Comparison of ENCODE assay signal across 23 cellular contexts in the genomic region with DNA sequence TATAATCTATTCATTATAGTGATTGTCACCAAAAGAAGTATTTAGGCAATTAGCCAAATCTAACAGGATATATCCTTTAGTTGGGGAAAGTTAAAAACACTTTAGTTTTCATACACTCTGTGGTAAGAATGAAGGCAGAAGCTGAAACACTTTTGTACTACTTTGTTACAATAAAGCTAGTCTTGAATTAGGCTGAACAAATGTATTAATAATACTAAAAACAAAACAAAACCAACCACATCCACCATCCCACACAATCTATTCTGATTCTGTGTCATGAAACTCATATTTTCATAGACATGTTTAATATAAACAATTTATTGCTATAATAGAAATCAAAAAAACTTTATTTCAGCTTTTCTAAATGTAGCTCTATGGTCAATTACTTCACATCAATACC.
DNase-seq lines count a peak whose midpoint lies in the region; ATAC-seq, FAIRE-seq and TF ChIP-seq lines count a peak whose summit lies in the region.
"Had no signal": no experiment of that assay in that cellular context is flagged by ENCODE, and none has a peak within 500 bp of the region (broad histone marks: within the 10 kb centered on the region; RNA-seq: fewer than 3 reads in every experiment).

No MANE protein-coding gene starts in this region.

- TF ChIP-seq POLR2A in thyroid gland (IDR thresholded peaks at IDR 0.05) = no peak

- peaks cover 49% of the 10 kb centered on the region for H3K4me1 ChIP-seq in OCI-LY3 (ENCODE audit: low read length)
- no peaks in the 10 kb centered on the region for H3K4me1 ChIP-seq in thyroid gland
- H3K4me1 ChIP-seq: SJCRH30 had no signal

- ATAC-seq in HG02678 (IDR thresholded peaks at IDR 0.05; ENCODE audit: unreplicated experiment) = peak; percentile 24
- ATAC-seq: PC-3, SK-N-SH treated with all-trans-retinoic acid at 6 μM for 48 hours had no signal

- DNase-seq in frontal cortex (ENCODE audit: low spot score in 2 of 2) = no peak
- DNase-seq in D341Med (ENCODE audit: low spot score) = no peak
- no peak for DNase-seq in SIG-M5 (lab: John Stamatoyannopoulos, UW)
- no peak for DNase-seq in NCI-H146 treated with DMSO at 0.1 percent for 48 hours (lab: John Stamatoyannopoulos, UW; ENCODE audit: unreplicated experiment)
- no peak for DNase-seq in thyroid gland
- DNase-seq: C1 segment of cervical spinal cord; CD4-positive, alpha-beta memory T cell; COR-L47; GDM1; IMR-90; KG1; NCI-H1048; NCI-H187 treated with DMSO at 0.1 percent for 48 hours; NCI-H446; NCI-H524 treated with DMSO at 0.1 percent for 48 hours; NCI-H774; PC-3; SJCRH30 had no signal

- peak overlapping the region; percentile 47 for H3K27ac ChIP-seq in OCI-LY3 (ENCODE audit: low read length)
- H3K27ac ChIP-seq in thyroid gland = no peak overlapping the region
- H3K27ac ChIP-seq: SJCRH30 had no signal

- H3K27me3 ChIP-seq in OCI-LY3 (ENCODE audit: low read depth, low read length) (no peaks in the 10 kb centered on the region), thyroid gland (no peaks in the 10 kb centered on the region)
- H3K27me3 ChIP-seq: SJCRH30 had no signal

- H3K9me3 ChIP-seq in OCI-LY3 (ENCODE audit: insufficient read depth, low read length) (no peaks in the 10 kb centered on the region), thyroid gland (no peaks in the 10 kb centered on the region)
- H3K9me3 ChIP-seq: SJCRH30 had no signal

- no peaks in the 10 kb centered on the region for H3K79me2 ChIP-seq in OCI-LY3 (ENCODE audit: low read length)

- no peak overlapping the region for H2AFZ ChIP-seq in OCI-LY3 (ENCODE audit: low read depth, low read length)

- no peak overlapping the region for H3K9ac ChIP-seq in OCI-LY3 (ENCODE audit: low read length)

- intact Hi-C loops in thyroid gland (cut with DNase I) = no loop called here

- peaks cover 6% of the 10 kb centered on the region for H3K36me3 ChIP-seq in OCI-LY3 (replicated peaks; ENCODE audit: low read depth, low read length)
- no peaks in the 10 kb centered on the region for H3K36me3 ChIP-seq in thyroid gland

- TF ChIP-seq CTCF in OCI-LY3 (IDR thresholded peaks at IDR 0.05; ENCODE audit: low read depth, low read length) = no peak
- TF ChIP-seq CTCF in thyroid gland (IDR thresholded peaks at IDR 0.05) = no peak

- H4K20me1 ChIP-seq in OCI-LY3 (ENCODE audit: insufficient read depth, low read length) = no peaks in the 10 kb centered on the region

- peak overlapping the region; percentile 48 for H3K4me2 ChIP-seq in OCI-LY3 (ENCODE audit: low read length)

- peak; percentile 17 for FAIRE-seq in frontal cortex (lab: Jason Lieb, UNC)
- FAIRE-seq: GM12892, H54 had no signal

- peak overlapping the region; percentile 5; the same call in 1 of the 2 replicates for H3K4me3 ChIP-seq in OCI-LY3 (ENCODE audit: low read length)
- no peak overlapping the region for H3K4me3 ChIP-seq in thyroid gland (replicated peaks in 1 of 3)
- H3K4me3 ChIP-seq: SJCRH30 had no signal
